In the genomic region with DNA sequence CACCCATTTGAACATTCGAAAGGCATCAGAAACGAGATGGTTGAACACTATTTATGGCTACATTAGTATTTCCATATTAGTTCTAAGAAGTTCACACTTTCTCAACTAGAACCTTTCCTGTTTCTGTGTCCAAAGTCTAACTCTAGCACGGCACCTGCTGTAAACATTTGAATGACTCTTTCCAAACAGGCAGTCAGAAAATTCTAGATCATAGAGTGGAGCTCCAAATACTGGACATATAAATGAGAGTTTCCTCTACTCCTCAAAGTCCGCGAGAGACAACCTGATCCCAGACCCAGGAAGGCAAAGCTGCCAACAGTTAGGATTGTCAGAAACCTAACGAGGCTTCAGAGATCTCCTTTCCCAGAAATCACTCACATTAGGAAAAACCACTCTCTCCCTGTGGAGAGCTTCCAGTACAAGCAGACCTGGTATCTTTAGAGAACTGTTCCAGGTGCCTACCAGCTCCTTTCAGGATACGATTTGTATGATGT, we compare ENCODE assay signal across 10 cellular contexts. TPM values are rescaled to one million over a fixed set of nuclear protein-coding genes. Genes with fewer than 3 reads are reported as not detected.
DNase-seq lines count a peak whose midpoint lies in the region; ATAC-seq, FAIRE-seq and TF ChIP-seq lines count a peak whose summit lies in the region.
"Had no signal": no experiment of that assay in that cellular context is flagged by ENCODE, and none has a peak within 500 bp of the region (broad histone marks: within the 10 kb centered on the region; RNA-seq: fewer than 3 reads in every experiment).

No MANE protein-coding gene starts in this region.

- peaks cover 59% of the 10 kb centered on the region for H3K36me3 Mint-ChIP-seq in nephron (ENCODE audit: low read depth)
- H3K36me3 Mint-ChIP-seq: activated naive CD8-positive, alpha-beta T cell treated with anti-CD3 and anti-CD28 coated beads for 36 hours had no signal

- in situ Hi-C loops in HepG2 (cut with HindIII; ENCODE audit: extremely low pct_ligation_motif_present, low pct_unique_long_range_greater_than_20kb): no loop called here

- H2AFZ ChIP-seq in HepG2 (ENCODE audit: low read length): no peak overlapping the region

- H3K4me3 ChIP-seq in liver (ENCODE audit: low read depth in 1 of 3, low read length in 3 of 3) (no peak overlapping the region), HepG2 (replicated peaks in 1 of 3; ENCODE audit: insufficient read depth in 1 of 3, low read depth in 2 of 3, low read length in 3 of 3) (no peak overlapping the region), esophagus (ENCODE audit: low read depth in 1 of 2, low read length in 2 of 2) (peak overlapping the region in 1 of 2 donors; percentile 28)

- H3K27ac ChIP-seq in liver (ENCODE audit: low read depth in 1 of 2, low read length in 2 of 2) (peak overlapping the region; percentile 82 to 95), HepG2 (ENCODE audit: extremely low read length, insufficient read depth, low read length) (no peak overlapping the region), esophagus (ENCODE audit: low read depth in 2 of 2, low read length in 1 of 2) (peak overlapping the region; percentile 76 to 80)

- H3K27me3 Mint-ChIP-seq in nephron (ENCODE audit: low read depth): no peaks in the 10 kb centered on the region

- no peaks in the 10 kb centered on the region for H3K9me3 ChIP-seq in liver (ENCODE audit: control insufficient read depth in 4 of 4, low read length in 3 of 4)
- no peaks in the 10 kb centered on the region for H3K9me3 ChIP-seq in HepG2 (ENCODE audit: low read length)
- no peaks in the 10 kb centered on the region for H3K9me3 ChIP-seq in esophagus (ENCODE audit: control insufficient read depth in 2 of 2, insufficient read depth in 1 of 2, low read depth in 1 of 2, low read length in 1 of 2)

- no peak for ATAC-seq in HepG2

- H4K20me1 ChIP-seq in HepG2 (ENCODE audit: insufficient read depth, low read length): no peaks in the 10 kb centered on the region

- intact Hi-C loops in HepG2 (cut with micrococcal nuclease; ENCODE audit: unreplicated experiment) (no loop called here), posterior vena cava (cut with DNase I) (no loop called here)

- H3K79me2 ChIP-seq in HepG2 (ENCODE audit: insufficient read depth, low read length): no peaks in the 10 kb centered on the region

- BruUV-seq in HepG2 (replicated peaks; lab: Mats Ljungman, UMichigan): no TSS peak

- H3K36me3 ChIP-seq in liver (ENCODE audit: control insufficient read depth in 4 of 4, insufficient read depth in 3 of 4, low read depth in 1 of 4, low read length in 3 of 4) (peaks cover 4 to 37% (median 21%) of the 10 kb centered on the region in 4 donors), HepG2 (replicated peaks in 1 of 2; ENCODE audit: control insufficient read depth in 1 of 2, insufficient read depth in 2 of 2, low read length in 2 of 2) (no peaks in the 10 kb centered on the region), esophagus (ENCODE audit: control insufficient read depth in 2 of 2, insufficient read depth in 2 of 2, low read length in 1 of 2) (peaks cover 3 to 6% of the 10 kb centered on the region in 2 donors)

- no peak overlapping the region for H3K4me3 Mint-ChIP-seq in nephron
- H3K4me3 Mint-ChIP-seq: activated naive CD8-positive, alpha-beta T cell treated with anti-CD3 and anti-CD28 coated beads for 36 hours had no signal

- WGBS in liver: 27% methylated on average over 7 of the region's 7 CpGs
- WGBS in HepG2 (ENCODE audit: low lambda C conversion rate): 30% methylated on average over 7 of the region's 7 CpGs
- WGBS in esophagus, 2 donors: 40 to 45% methylated on average over 7 of the region's 7 CpGs

- peak overlapping the region; percentile 36 to 61 (median 54) for H3K27ac Mint-ChIP-seq in nephron
- H3K27ac Mint-ChIP-seq: activated naive CD8-positive, alpha-beta T cell treated with anti-CD3 and anti-CD28 coated beads for 36 hours had no signal

- TF ChIP-seq EP300 in HepG2 (IDR thresholded peaks at IDR 0.05; ENCODE audit: low read depth in 2 of 2, low read length in 2 of 2): no peak
- TF ChIP-seq EP300 in HepG2 (CRISPR knock-in tag; IDR thresholded peaks at IDR 0.05; ENCODE audit: borderline replicate concordance): no peak

- TF ChIP-seq RAD21 in liver (IDR thresholded peaks at IDR 0.05) (peak in 1 of 2 donors; percentile 22), HepG2 (CRISPR knock-in tag; IDR thresholded peaks at IDR 0.05) (no peak)

- H3K4me1 Mint-ChIP-seq in nephron: peaks cover 67% of the 10 kb centered on the region
- H3K4me1 Mint-ChIP-seq: activated naive CD8-positive, alpha-beta T cell treated with anti-CD3 and anti-CD28 coated beads for 36 hours had no signal

- no peak overlapping the region for H3K4me2 ChIP-seq in HepG2 (ENCODE audit: low read depth, low read length)

- TF ChIP-seq POLR2A in HepG2 (IDR thresholded peaks at IDR 0.05; ENCODE audit: insufficient read depth in 1 of 2, low read depth in 2 of 2, low read length in 2 of 2): no peak

- CTCF ChIA-PET in HepG2 (lab: Yijun Ruan, JAX; ENCODE audit: low intra/inter-chr PET ratio, low total read pairs): no interaction called here

- no peaks in the 10 kb centered on the region for H3K9me3 Mint-ChIP-seq in nephron
- H3K9me3 Mint-ChIP-seq: activated naive CD8-positive, alpha-beta T cell treated with anti-CD3 and anti-CD28 coated beads for 36 hours had no signal

- POLR2A ChIA-PET in HepG2 (lab: Yijun Ruan, JAX): no interaction called here

- H3K9ac ChIP-seq in liver (ENCODE audit: low read depth in 1 of 2, low read length in 2 of 2): peak overlapping the region in 1 of 2 donors; percentile 41
- H3K9ac ChIP-seq in HepG2 (ENCODE audit: insufficient read depth, low read depth, low read length): no peak overlapping the region

- DNase-seq in HepG2 (ENCODE audit: low spot score) (no peak), hippocampal formation (lab: John Stamatoyannopoulos, UW) (no peak), posterior vena cava (ENCODE audit: low spot score) (no peak), activated gamma-delta T cell (lab: John Stamatoyannopoulos, UW) (no peak)
- DNase-seq in activated CD4-positive, alpha-beta T cell treated with anti-CD3 and anti-CD28 coated beads for 4 hours: no peak
- DNase-seq: activated naive CD8-positive, alpha-beta T cell treated with anti-CD3 and anti-CD28 coated beads for 36 hours had no signal

- H3K4me1 ChIP-seq in liver (ENCODE audit: control insufficient read depth in 4 of 4, insufficient read depth in 4 of 4, low read length in 3 of 4) (peaks cover 10 to 53% (median 41%) of the 10 kb centered on the region in 4 donors), HepG2 (ENCODE audit: insufficient read depth, low read length) (no peaks in the 10 kb centered on the region), esophagus (ENCODE audit: control insufficient read depth in 2 of 2, insufficient read depth in 2 of 2, low read length in 1 of 2) (peaks cover 4 to 9% of the 10 kb centered on the region in 2 donors)

- FAIRE-seq in HepG2 (lab: Jason Lieb, UNC): no peak
- FAIRE-seq: TTC549 had no signal

- TF ChIP-seq CTCF in liver (IDR thresholded peaks at IDR 0.05; ENCODE audit: low read depth, low read length, missing input control) (no peak), HepG2 (CRISPR knock-in tag; IDR thresholded peaks at IDR 0.05) (no peak), nephron (IDR thresholded peaks at IDR 0.05; ENCODE audit: unreplicated experiment in 3 of 3) (no peak)

- H3K27me3 ChIP-seq in liver (ENCODE audit: control insufficient read depth in 4 of 4, insufficient read depth in 4 of 4, low read length in 3 of 4) (no peaks in the 10 kb centered on the region), HepG2 (ENCODE audit: control insufficient read depth in 1 of 2, insufficient read depth in 2 of 2, low read length in 2 of 2) (no peaks in the 10 kb centered on the region), esophagus (ENCODE audit: control insufficient read depth in 1 of 2, insufficient read depth in 2 of 2, low read length in 2 of 2) (no peaks in the 10 kb centered on the region)

TF ChIP-seq in liver, 16 proteins besides CTCF, POLR2A, EP300 and RAD21 (continues in another document):
- TF ChIP-seq FOXA2 (IDR thresholded peaks at IDR 0.05) (no peak), HNF4G (IDR thresholded peaks at IDR 0.05) (peak; percentile 8), FOXA1 (IDR thresholded peaks at IDR 0.05) (no peak)

TF ChIP-seq in HepG2, 621 proteins besides CTCF, POLR2A, EP300 and RAD21 (continues in another document):
- no peak for TF ChIP-seq ZNF7 (CRISPR knock-in tag; IDR thresholded peaks at IDR 0.05)
- no peak for TF ChIP-seq ZNF292 (CRISPR knock-in tag; IDR thresholded peaks at IDR 0.05; ENCODE audit: borderline replicate concordance, low read depth)
- no peak for TF ChIP-seq ZSCAN12 (CRISPR knock-in tag; IDR thresholded peaks at IDR 0.05)

RNA-seq across cellular contexts. Expression of gene RND3, which starts 10.6 kb away (rescaled TPM):
- total RNA-seq in liver (10 to 100 TPM; 14.8 to 28.1 TPM), HepG2 (2016; rRNA removed; fragmentation: Illumina TruSeq; extraction: Trizol) (0.13 and 0.73 TPM in 2 replicates), posterior vena cava (100 to 1,000 TPM in 1 of 2 donors, 10 to 100 TPM in 1; 67.5 to 100 TPM)
- polyA plus RNA-seq in liver (10 to 100 TPM; 15.1 to 30.0 TPM), HepG2 (2011; rRNA removed) (0.24 and 0.42 TPM in 2 replicates), esophagus (100 to 1,000 TPM in 1 of 2 donors, 10 to 100 TPM in 1; 47.6 to 151 TPM)
- total RNA-seq in HepG2 (2016; cell fraction: cytosol; rRNA removed; fragmentation: Illumina TruSeq; extraction: Trizol; ENCODE audit: low read depth): not detected in 2 replicates
- 0.19 and 0.71 TPM in 2 replicates for total RNA-seq in HepG2 (2016; cell fraction: insoluble cytoplasmic fraction; rRNA removed; fragmentation: Illumina TruSeq; extraction: Trizol)
- 0.10 and 0.25 TPM in 2 replicates for total RNA-seq in HepG2 (2016; cell fraction: membrane; rRNA removed; fragmentation: Illumina TruSeq; extraction: Trizol)
- total RNA-seq in HepG2 (2016; cell fraction: nucleus; rRNA removed; fragmentation: Illumina TruSeq; extraction: Trizol): 0.41 and 0.59 TPM in 2 replicates
- polyA plus RNA-seq in HepG2 (2011; cell fraction: cytosol; rRNA removed): 0.17 and 0.42 TPM in 2 replicates
- 0.59 TPM in 1 of 2 replicates, not detected in the other for polyA plus RNA-seq in HepG2 (2011; cell fraction: nucleus; rRNA removed)
- polyA plus RNA-seq in HepG2 (2012): 0.17 and 0.20 TPM in 2 replicates
- not detected in 2 replicates for polyA plus RNA-seq in HepG2 (2016; cell fraction: cytosol; fragmentation: Illumina TruSeq; extraction: Trizol; ENCODE audit: low read depth)
- polyA plus RNA-seq in HepG2 (2016; cell fraction: insoluble cytoplasmic fraction; fragmentation: Illumina TruSeq; extraction: Trizol; ENCODE audit: low read depth): 0.29 and 0.58 TPM in 2 replicates
- not detected in 2 replicates for polyA plus RNA-seq in HepG2 (2016; cell fraction: membrane; fragmentation: Illumina TruSeq; extraction: Trizol; ENCODE audit: low read depth)
- polyA plus RNA-seq in HepG2 (2016; cell fraction: nucleus; fragmentation: Illumina TruSeq; extraction: Trizol; ENCODE audit: insufficient read depth, low read depth): 0.27 and 0.67 TPM in 2 replicates
- polyA minus RNA-seq in HepG2 (2011; rRNA and poly(A)+ RNA removed; ENCODE audit: low replicate concordance): 34.6 TPM in 1 of 2 replicates, not detected in the other
- polyA minus RNA-seq in HepG2 (2011; cell fraction: cytosol; rRNA and poly(A)+ RNA removed): 0.69 and 0.70 TPM in 2 replicates
- 0.87 and 1.0 TPM in 2 replicates for polyA minus RNA-seq in HepG2 (2011; cell fraction: nucleus; rRNA and poly(A)+ RNA removed)
- total RNA-seq: activated naive CD8-positive, alpha-beta T cell treated with anti-CD3 and anti-CD28 coated beads for 36 hours had no signal

Comparison
In these comparisons a context has a peak if more than half of its experiments do, and no peak if none do; other contexts are left out.
1. RNA of gene RND3, which starts 10.6 kb away (total RNA-seq): 67.5 to 100 TPM in posterior vena cava and 14.8 to 28.1 TPM in liver; 0.10 to 0.73 TPM in HepG2; every median in the first group is over 4 times any median in the second.